12 cellular contexts compared by ENCODE assay signal in the genomic region with DNA sequence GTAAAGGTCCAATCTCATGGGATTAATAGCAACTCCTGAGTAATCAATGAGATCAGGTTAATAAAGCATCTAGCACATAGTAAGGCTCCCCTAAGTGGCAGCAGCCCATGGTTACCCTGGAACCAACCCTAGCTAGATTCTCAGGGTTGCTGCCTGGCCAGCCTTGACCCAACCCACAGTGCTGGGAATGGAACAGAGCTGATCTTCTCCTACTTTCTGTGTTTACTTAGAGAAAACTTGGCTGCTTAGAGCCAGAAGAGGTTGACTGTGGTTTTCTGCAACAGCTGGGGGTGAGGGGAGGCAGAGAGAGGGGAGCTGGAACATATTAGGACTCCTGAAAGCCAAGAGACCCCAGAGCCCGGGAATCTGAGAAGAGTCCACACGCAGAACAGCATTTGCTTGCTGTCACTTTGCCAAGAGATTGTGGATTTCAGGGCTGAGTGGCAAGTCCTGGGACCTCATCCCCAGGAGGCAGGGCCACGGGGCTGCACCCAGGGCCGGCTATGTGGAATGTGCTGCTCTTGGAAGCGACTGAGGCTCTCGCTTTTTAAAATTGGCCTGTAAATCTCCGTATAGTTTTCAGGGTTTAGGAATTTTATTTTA. TPM values are rescaled to one million over a fixed set of nuclear protein-coding genes. Genes with fewer than 3 reads are reported as not detected.
DNase-seq lines count a peak whose midpoint lies in the region; ATAC-seq and TF ChIP-seq lines count a peak whose summit lies in the region.
"Had no signal": no experiment of that assay in that cellular context is flagged by ENCODE, and none has a peak within 500 bp of the region (broad histone marks: within the 10 kb centered on the region; RNA-seq: fewer than 3 reads in every experiment).

No MANE protein-coding gene starts in this region.

- peaks cover 11% of the 10 kb centered on the region; the same call in 1 of the 2 replicates for H3K4me1 ChIP-seq in SJCRH30
- H3K4me1 ChIP-seq in mucosa of descending colon (ENCODE audit: low read depth) = no peaks in the 10 kb centered on the region
- H3K4me1 ChIP-seq in tibial artery = peaks cover 0 to 73% (median 33%) of the 10 kb centered on the region in 4 donors

- H3K27me3 ChIP-seq in SJCRH30 = no peaks in the 10 kb centered on the region
- no peaks in the 10 kb centered on the region for H3K27me3 ChIP-seq in tibial artery
- H3K27me3 ChIP-seq: SJSA1 had no signal

- intact Hi-C loops in mucosa of descending colon (cut with DNase I, micrococcal nuclease) = no loop called here
- intact Hi-C loops in tibial artery (cut with DNase I; ENCODE audit: low total_unique reads) = no loop called here

- H3K27ac ChIP-seq in SJCRH30 = no peak overlapping the region
- peak overlapping the region; percentile 72 to 82 for H3K27ac ChIP-seq in tibial artery
- H3K27ac ChIP-seq in caudate nucleus (ENCODE audit: low read depth, low read length) = no peak overlapping the region
- H3K27ac ChIP-seq: SJSA1 had no signal

- no peaks in the 10 kb centered on the region for H3K36me3 ChIP-seq in SJCRH30
- H3K36me3 ChIP-seq in mucosa of descending colon (ENCODE audit: low read depth) = no peaks in the 10 kb centered on the region
- no peaks in the 10 kb centered on the region for H3K36me3 ChIP-seq in tibial artery
- H3K36me3 ChIP-seq: SJSA1 had no signal

- ATAC-seq in mucosa of descending colon = peak; percentile 19
- ATAC-seq in HG02885 (IDR thresholded peaks at IDR 0.05; ENCODE audit: poor library complexity, unreplicated experiment) = no peak

- H3K9me3 ChIP-seq in SJCRH30 (replicated peaks) (no peaks in the 10 kb centered on the region), mucosa of descending colon (no peaks in the 10 kb centered on the region), tibial artery (no peaks in the 10 kb centered on the region)
- H3K9me3 ChIP-seq: SJSA1 had no signal

- no peak for TF ChIP-seq CTCF in mucosa of descending colon (IDR thresholded peaks at IDR 0.05)
- TF ChIP-seq CTCF in tibial artery (IDR thresholded peaks at IDR 0.05) = no peak

- DNase-seq in SJCRH30 (peak; percentile 72 to 88), fibroblast of peridontal ligament (ENCODE audit: extremely low read depth) (peak; percentile 83), mucosa of descending colon (no peak), tibial artery (peak in 1 of 2 donors; percentile 79), EL (no peak), NCI-H510A (lab: John Stamatoyannopoulos, UW) (no peak), caudate nucleus (lab: John Stamatoyannopoulos, UW) (no peak)
- DNase-seq: activated naive CD8-positive, alpha-beta T cell treated with anti-CD3 and anti-CD28 coated beads for 36 hours; NCI-H1436; substantia nigra had no signal

- H3K4me3 ChIP-seq in SJCRH30 (no peak overlapping the region), mucosa of descending colon (no peak overlapping the region), tibial artery (peak overlapping the region in 1 of 2 donors; percentile 16)
- H3K4me3 ChIP-seq: SJSA1 had no signal

RNA-seq across cellular contexts. Expression of gene MED13L, which starts 22.2 kb away (rescaled TPM):
- 49.1 and 62.0 TPM in 2 replicates for total RNA-seq in SJCRH30 (2014; rRNA removed; shearing (Covaris generic))
- 100 to 1,000 TPM in 2 of 3 donors, 10 to 100 TPM in 1; 96.9 to 165 (median 135) TPM for total RNA-seq in mucosa of descending colon

Comparison
In these comparisons a context has a peak if more than half of its experiments do, and no peak if none do; other contexts are left out.
1. DNase-seq: peak in SJCRH30 (2 of 2) and fibroblast of peridontal ligament (single experiment); none in mucosa of descending colon (0 of 3), EL (single experiment), NCI-H510A (single experiment) and caudate nucleus (0 of 61).
2. H3K27ac ChIP-seq: peak in tibial artery (2 of 2); none in SJCRH30 (single experiment) and caudate nucleus (single experiment).